14 cellular contexts compared by ENCODE assay signal in genomic region chr1:86696522-86696921, GRCh38.
"Had no signal": no experiment of that assay in that cellular context is flagged by ENCODE, and none has a peak within 500 bp of the region (broad histone marks: within the 10 kb centered on the region; RNA-seq: fewer than 3 reads in every experiment).

No MANE protein-coding gene starts in this region.

- H3K9me3 ChIP-seq: testis, upper lobe of right lung had no signal

- H3K4me1 ChIP-seq: testis, upper lobe of right lung had no signal

- FAIRE-seq: frontal cortex, kidney had no signal

- H3K36me3 Mint-ChIP-seq: activated CD4-positive, alpha-beta memory T cell treated with anti-CD3 and anti-CD28 coated beads for 36 hours; activated naive CD8-positive, alpha-beta T cell had no signal

- DNase-seq: activated CD4-positive, alpha-beta memory T cell treated with anti-CD3 and anti-CD28 coated beads for 36 hours; activated CD4-positive, alpha-beta T cell treated with anti-CD3 and anti-CD28 coated beads for 1 hour; activated gamma-delta T cell; activated T-cell treated with anti-CD3 and anti-CD28 coated beads, Interleukin-2, amount 50 U/mL, for 4 hours; anterior cingulate cortex; central memory CD4-positive, alpha-beta T cell; kidney; stimulated activated CD4-positive, alpha-beta T cell treated with anti-CD3 and anti-CD28 coated beads, Interleukin-15, amount 100 ng/mL, for 24 hours; stimulated activated CD4-positive, alpha-beta T cell treated with anti-CD3 and anti-CD28 coated beads, Interleukin-4, amount 100 ng/mL, for 24 hours; stimulated activated naive CD8-positive, alpha-beta T cell treated with anti-CD3 and anti-CD28 coated beads, Interleukin-15, amount 100 ng/mL, for 72 hours; testis; upper lobe of right lung had no signal

- H3K4me3 Mint-ChIP-seq: activated CD4-positive, alpha-beta memory T cell treated with anti-CD3 and anti-CD28 coated beads for 36 hours; activated naive CD8-positive, alpha-beta T cell; activated T-cell treated with anti-CD3 and anti-CD28 coated beads, Interleukin-2, amount 50 U/mL, for 4 hours; stimulated activated naive CD8-positive, alpha-beta T cell treated with anti-CD3 and anti-CD28 coated beads, Interleukin-15, amount 100 ng/mL, for 72 hours had no signal

- H3K36me3 ChIP-seq: upper lobe of right lung had no signal

- ATAC-seq: activated T-cell treated with anti-CD3 and anti-CD28 coated beads, Interleukin-2, amount 50 U/mL, for 4 hours; stimulated activated naive CD8-positive, alpha-beta T cell treated with anti-CD3 and anti-CD28 coated beads, Interleukin-15, amount 100 ng/mL, for 72 hours; upper lobe of right lung had no signal

- H3K27ac Mint-ChIP-seq: activated CD4-positive, alpha-beta memory T cell treated with anti-CD3 and anti-CD28 coated beads for 36 hours; activated naive CD8-positive, alpha-beta T cell; stimulated activated naive CD8-positive, alpha-beta T cell treated with anti-CD3 and anti-CD28 coated beads, Interleukin-15, amount 100 ng/mL, for 72 hours had no signal

- H3K9me3 Mint-ChIP-seq: activated CD4-positive, alpha-beta memory T cell treated with anti-CD3 and anti-CD28 coated beads for 36 hours; activated T-cell treated with anti-CD3 and anti-CD28 coated beads, Interleukin-2, amount 50 U/mL, for 4 hours; stimulated activated naive CD8-positive, alpha-beta T cell treated with anti-CD3 and anti-CD28 coated beads, Interleukin-15, amount 100 ng/mL, for 72 hours had no signal

- H3K4me3 ChIP-seq: testis, upper lobe of right lung had no signal

- H3K27me3 Mint-ChIP-seq: activated CD4-positive, alpha-beta memory T cell treated with anti-CD3 and anti-CD28 coated beads for 36 hours; activated naive CD8-positive, alpha-beta T cell; stimulated activated naive CD8-positive, alpha-beta T cell treated with anti-CD3 and anti-CD28 coated beads, Interleukin-15, amount 100 ng/mL, for 72 hours had no signal

- H3K27ac ChIP-seq: testis, upper lobe of right lung had no signal

- H3K27me3 ChIP-seq: testis, upper lobe of right lung had no signal
